9 cellular contexts compared by ENCODE assay signal in the genomic region with DNA sequence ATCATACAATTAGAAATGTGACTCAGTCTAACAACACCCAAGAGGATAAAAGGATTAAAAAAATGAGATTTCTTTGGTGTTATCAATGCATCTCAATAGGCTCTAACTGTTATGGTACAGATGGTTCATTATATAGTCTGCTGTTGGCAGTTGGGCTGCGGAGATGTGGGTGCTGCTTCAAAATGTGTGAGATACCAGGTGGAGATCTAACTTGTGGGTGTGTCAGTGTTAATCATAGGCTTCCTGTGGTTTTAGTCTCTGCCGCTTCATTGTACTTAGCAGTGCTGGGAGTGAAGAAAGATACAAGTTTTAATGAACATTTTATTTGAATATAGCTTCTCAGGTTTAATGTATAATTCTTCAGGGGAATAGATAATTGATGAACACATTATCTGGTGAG.
DNase-seq lines count a peak whose midpoint lies in the region; ATAC-seq and TF ChIP-seq lines count a peak whose summit lies in the region.
"Had no signal": no experiment of that assay in that cellular context is flagged by ENCODE, and none has a peak within 500 bp of the region (broad histone marks: within the 10 kb centered on the region; RNA-seq: fewer than 3 reads in every experiment).

No MANE protein-coding gene starts in this region.

- H3K9me3 ChIP-seq in tibial artery, result no peaks in the 10 kb centered on the region

- H3K4me3 ChIP-seq in choroid plexus epithelial cell (ENCODE audit: low read depth, low read length) (no peak overlapping the region), tibial artery (no peak overlapping the region)

- peak; percentile 15 for DNase-seq in NAMALWA (ENCODE audit: low spot score)
- DNase-seq in activated CD4-positive, alpha-beta T cell treated with anti-CD3 and anti-CD28 coated beads, Interleukin-2, amount 50 U/mL, for 1 hour, result peak; percentile 1
- DNase-seq in choroid plexus epithelial cell (ENCODE audit: low read depth), result peak; percentile 25
- peak; percentile 9 to 20 for DNase-seq in stimulated activated CD8-positive, alpha-beta memory T cell treated with anti-CD3 and anti-CD28 coated beads, Interleukin-2, amount 100 ng/mL, for 48 hours (ENCODE audit: low read depth in 2 of 2)
- DNase-seq in tibial artery, result no peak
- DNase-seq in AG08396 (ENCODE audit: low spot score), result no peak
- DNase-seq: brain microvascular endothelial cell, NCI-H1930 had no signal

- intact Hi-C loops in tibial artery (cut with DNase I; ENCODE audit: low total_unique reads), result no loop called here

- H3K27me3 ChIP-seq in tibial artery, result no peaks in the 10 kb centered on the region
- H3K27me3 ChIP-seq: brain microvascular endothelial cell had no signal

- H3K4me1 ChIP-seq in tibial artery, result no peaks in the 10 kb centered on the region

- TF ChIP-seq CTCF in choroid plexus epithelial cell (conservative IDR thresholded peaks at IDR 0.05; ENCODE audit: low read depth, low read length) (no peak), tibial artery (IDR thresholded peaks at IDR 0.05) (no peak)

- no peak overlapping the region for H3K27ac ChIP-seq in tibial artery
- H3K27ac ChIP-seq: brain microvascular endothelial cell had no signal

- H3K36me3 ChIP-seq in tibial artery, result peaks cover 8 to 11% (median 8%) of the 10 kb centered on the region in 3 donors
- H3K36me3 ChIP-seq: brain microvascular endothelial cell had no signal

- ATAC-seq in GM21381 (IDR thresholded peaks at IDR 0.05; ENCODE audit: unreplicated experiment), result no peak

Comparison
In these comparisons a context has a peak if more than half of its experiments do, and no peak if none do; other contexts are left out.
1. DNase-seq: peak in NAMALWA (single experiment), activated CD4-positive, alpha-beta T cell treated with anti-CD3 and anti-CD28 coated beads, Interleukin-2, amount 50 U/mL, for 1 hour (single experiment), choroid plexus epithelial cell (single experiment) and stimulated activated CD8-positive, alpha-beta memory T cell treated with anti-CD3 and anti-CD28 coated beads, Interleukin-2, amount 100 ng/mL, for 48 hours (2 of 2); none in tibial artery (0 of 2) and AG08396 (single experiment).